ENCODE assay signal across 1 cellular context in genomic region chr22:41429946-41430332, GRCh38.
TF ChIP-seq lines count a peak whose summit lies in the region.

No MANE protein-coding gene starts in this region.

TF ChIP-seq in HEK293, 187 proteins besides CTCF, POLR2A, EP300 and RAD21 (continued from another document):
- TF ChIP-seq, protein P1, sequence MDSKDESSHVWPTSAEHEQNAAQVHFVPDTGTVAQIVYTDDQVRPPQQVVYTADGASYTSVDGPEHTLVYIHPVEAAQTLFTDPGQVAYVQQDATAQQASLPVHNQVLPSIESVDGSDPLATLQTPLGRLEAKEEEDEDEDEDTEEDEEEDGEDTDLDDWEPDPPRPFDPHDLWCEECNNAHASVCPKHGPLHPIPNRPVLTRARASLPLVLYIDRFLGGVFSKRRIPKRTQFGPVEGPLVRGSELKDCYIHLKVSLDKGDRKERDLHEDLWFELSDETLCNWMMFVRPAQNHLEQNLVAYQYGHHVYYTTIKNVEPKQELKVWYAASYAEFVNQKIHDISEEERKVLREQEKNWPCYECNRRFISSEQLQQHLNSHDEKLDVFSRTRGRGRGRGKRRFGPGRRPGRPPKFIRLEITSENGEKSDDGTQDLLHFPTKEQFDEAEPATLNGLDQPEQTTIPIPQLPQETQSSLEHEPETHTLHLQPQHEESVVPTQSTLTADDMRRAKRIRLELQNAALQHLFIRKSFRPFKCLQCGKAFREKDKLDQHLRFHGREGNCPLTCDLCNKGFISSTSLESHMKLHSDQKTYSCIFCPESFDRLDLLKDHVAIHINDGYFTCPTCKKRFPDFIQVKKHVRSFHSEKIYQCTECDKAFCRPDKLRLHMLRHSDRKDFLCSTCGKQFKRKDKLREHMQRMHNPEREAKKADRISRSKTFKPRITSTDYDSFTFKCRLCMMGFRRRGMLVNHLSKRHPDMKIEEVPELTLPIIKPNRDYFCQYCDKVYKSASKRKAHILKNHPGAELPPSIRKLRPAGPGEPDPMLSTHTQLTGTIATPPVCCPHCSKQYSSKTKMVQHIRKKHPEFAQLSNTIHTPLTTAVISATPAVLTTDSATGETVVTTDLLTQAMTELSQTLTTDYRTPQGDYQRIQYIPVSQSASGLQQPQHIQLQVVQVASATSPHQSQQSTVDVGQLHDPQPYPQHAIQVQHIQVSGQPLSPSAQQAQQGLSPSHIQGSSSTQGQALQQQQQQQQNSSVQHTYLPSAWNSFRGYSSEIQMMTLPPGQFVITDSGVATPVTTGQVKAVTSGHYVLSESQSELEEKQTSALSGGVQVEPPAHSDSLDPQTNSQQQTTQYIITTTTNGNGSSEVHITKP (tag by site-specific recombination; IDR thresholded peaks at IDR 0.05) = 0 out of 2 replicates have a peak, but pooled peaks have one; percentile 13
